Comparison of ENCODE assay signal across 17 cellular contexts in the genomic region with DNA sequence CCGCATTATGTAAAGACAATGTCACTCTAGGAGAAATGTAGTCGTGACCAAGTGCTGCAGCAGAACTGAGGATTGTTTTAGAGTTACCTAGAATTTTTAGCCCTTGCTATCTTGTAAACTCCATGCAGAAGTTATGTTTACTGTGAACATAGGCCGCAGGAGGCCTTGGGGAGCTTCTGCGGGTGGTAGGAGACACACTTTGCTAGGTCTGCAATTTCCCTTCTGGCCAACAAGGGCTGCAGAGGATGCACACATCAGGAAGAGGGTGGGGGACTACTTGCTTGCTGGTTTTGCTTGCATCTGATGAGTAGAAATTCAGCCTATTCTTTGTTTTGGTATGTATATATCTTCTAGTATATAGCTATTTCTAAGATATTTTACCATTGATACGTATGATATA. TPM values are rescaled to one million over a fixed set of nuclear protein-coding genes. Genes with fewer than 3 reads are reported as not detected.
DNase-seq lines count a peak whose midpoint lies in the region; ATAC-seq, FAIRE-seq and TF ChIP-seq lines count a peak whose summit lies in the region.
"Had no signal": no experiment of that assay in that cellular context is flagged by ENCODE, and none has a peak within 500 bp of the region (broad histone marks: within the 10 kb centered on the region; RNA-seq: fewer than 3 reads in every experiment).

No MANE protein-coding gene starts in this region.

- in situ Hi-C loops in GM12878 (cut with MboI): no loop called here

- H3K79me2 ChIP-seq in GM12878 (ENCODE audit: control insufficient read depth, insufficient read depth, low read length): no peaks in the 10 kb centered on the region

- BruUV-seq in GM12878 (replicated peaks; lab: Mats Ljungman, UMichigan): no TSS peak

- SMC1A ChIA-PET in GM12878 (lab: Charles Lee; ENCODE audit: uncharacterized antibody, unreplicated experiment): interaction anchor here (0.5 to 1.6 kb wide), 2 partner anchors 38 to 229 kb away, joined by 3 read pairs; no protein-coding TSS in a partner anchor

- intact Hi-C loops in GM12878 (cut with micrococcal nuclease; ENCODE audit: unreplicated experiment) (no loop called here), CD14-positive monocyte (cut with micrococcal nuclease) (no loop called here)

- no peak for TF ChIP-seq RAD21 in GM12878 (IDR thresholded peaks at IDR 0.05; ENCODE audit: insufficient read depth, low read depth, low read length)

- CTCF ChIA-PET in GM12878 (lab: Yijun Ruan, JAX): interaction anchor here (1.3 kb wide), 1 partner anchor 10 kb away, joined by 3 read pairs; no protein-coding TSS in a partner anchor

- peak; percentile 60 for ATAC-seq in GM21367 (IDR thresholded peaks at IDR 0.05; ENCODE audit: unreplicated experiment)
- ATAC-seq in HG03108 (IDR thresholded peaks at IDR 0.05; ENCODE audit: unreplicated experiment): peak; percentile 88
- ATAC-seq in GM12878: no peak
- ATAC-seq: activated CD8-positive, alpha-beta memory T cell treated with anti-CD3 and anti-CD28 coated beads, Interleukin-2, amount 10 ng/mL, durations not matched to agents 7 days and 5 days; gastrocnemius medialis; natural killer cell; Panc1; upper lobe of right lung had no signal

- TF ChIP-seq EP300 in GM12878 (IDR thresholded peaks at IDR 0.05; ENCODE audit: borderline replicate concordance in 1 of 2, control insufficient read depth in 1 of 2, low read depth in 2 of 2, low read length in 2 of 2): no peak

- no peaks in the 10 kb centered on the region for H3K36me3 Mint-ChIP-seq in CD14-positive monocyte
- H3K36me3 Mint-ChIP-seq: activated CD8-positive, alpha-beta memory T cell treated with anti-CD3 and anti-CD28 coated beads, Interleukin-2, amount 10 ng/mL, durations not matched to agents 7 days and 5 days; natural killer cell had no signal

- no peaks in the 10 kb centered on the region for H3K36me3 ChIP-seq in GM12878 (ENCODE audit: control insufficient read depth in 2 of 2, insufficient read depth in 2 of 2, low read length in 1 of 2)
- H3K36me3 ChIP-seq: gastrocnemius medialis, upper lobe of right lung had no signal

- DNase-seq in GM12878 (ENCODE audit: low read depth, low spot score) (no peak), HuH-7.5 (ENCODE audit: low spot score) (no peak), A172 (ENCODE audit: low spot score) (no peak), CD14-positive monocyte (ENCODE audit: low spot score) (no peak), NCI-H1694 (lab: John Stamatoyannopoulos, UW) (no peak)
- DNase-seq: activated CD8-positive, alpha-beta memory T cell treated with anti-CD3 and anti-CD28 coated beads, Interleukin-2, amount 10 ng/mL, durations not matched to agents 7 days and 5 days; DMS79 treated with DMSO at 0.1 percent for 48 hours; gastrocnemius medialis; Kasumi-1; natural killer cell; NCI-H2171; upper lobe of right lung had no signal

- no peak overlapping the region for H2AFZ ChIP-seq in GM12878 (ENCODE audit: control insufficient read depth, low read depth, low read length)

- FAIRE-seq in GM12878 (lab: Jason Lieb, UNC): peak; percentile 44

- RAD21 ChIA-PET in GM12878 (lab: Charles Lee; ENCODE audit: unreplicated experiment): no interaction called here

- H3K27me3 Mint-ChIP-seq in CD14-positive monocyte (ENCODE audit: low read depth in 3 of 3): peaks cover 0 to 2% (median 0%) of the 10 kb centered on the region in 3 donors
- H3K27me3 Mint-ChIP-seq: dendritic cell treated with granulocyte-macrophage colony-stimulating factor and Interleukin-4, amounts not matched to agents 40 ng/mL and 50 ng/mL, for 4 days had no signal

- no peak overlapping the region for H3K4me3 ChIP-seq in GM12875 (ENCODE audit: low read depth, low read length)
- H3K4me3 ChIP-seq in GM12878: no peak overlapping the region
- H3K4me3 ChIP-seq: gastrocnemius medialis, upper lobe of right lung had no signal

- no peak overlapping the region for H3K27ac Mint-ChIP-seq in CD14-positive monocyte
- H3K27ac Mint-ChIP-seq: activated CD8-positive, alpha-beta memory T cell treated with anti-CD3 and anti-CD28 coated beads, Interleukin-2, amount 10 ng/mL, durations not matched to agents 7 days and 5 days; dendritic cell treated with granulocyte-macrophage colony-stimulating factor and Interleukin-4, amounts not matched to agents 40 ng/mL and 50 ng/mL, for 4 days; natural killer cell had no signal

- H3K27me3 ChIP-seq in GM12878 (replicated peaks in 1 of 2; ENCODE audit: control insufficient read depth in 2 of 2, insufficient read depth in 2 of 2, low read length in 1 of 2): no peaks in the 10 kb centered on the region; a peak in 1 of 4 replicates
- H3K27me3 ChIP-seq: gastrocnemius medialis, upper lobe of right lung had no signal

- peak; percentile 11; the same call in 1 of the 2 replicates for TF ChIP-seq CTCF in GM12875 (IDR thresholded peaks at IDR 0.05; ENCODE audit: borderline replicate concordance, insufficient read depth, low read depth, low read length)
- no peak for TF ChIP-seq CTCF in GM12878 (IDR thresholded peaks at IDR 0.05 in 2 of 3, conservative IDR thresholded peaks at IDR 0.05 in 1 of 3; ENCODE audit: control insufficient read depth in 2 of 3, extremely low read depth in 1 of 3, insufficient read depth in 1 of 3, low read depth in 3 of 3, low read length in 3 of 3)
- no peak for TF ChIP-seq CTCF in CD14-positive monocyte (IDR thresholded peaks at IDR 0.05)

- H3K4me1 Mint-ChIP-seq in CD14-positive monocyte: peaks cover 3% of the 10 kb centered on the region
- H3K4me1 Mint-ChIP-seq: activated CD8-positive, alpha-beta memory T cell treated with anti-CD3 and anti-CD28 coated beads, Interleukin-2, amount 10 ng/mL, durations not matched to agents 7 days and 5 days; natural killer cell had no signal

- no peak overlapping the region for H3K4me3 Mint-ChIP-seq in CD14-positive monocyte
- H3K4me3 Mint-ChIP-seq: activated CD8-positive, alpha-beta memory T cell treated with anti-CD3 and anti-CD28 coated beads, Interleukin-2, amount 10 ng/mL, durations not matched to agents 7 days and 5 days; dendritic cell treated with granulocyte-macrophage colony-stimulating factor and Interleukin-4, amounts not matched to agents 40 ng/mL and 50 ng/mL, for 4 days; natural killer cell had no signal

- WGBS in GM12878 (ENCODE audit: insufficient coverage, insufficient replicate concordance, low lambda C conversion rate, missing lambda C conversion rate): 0% methylated on average over 5 of the region's 5 CpGs

- POLR2A ChIA-PET in GM12878 (lab: Charles Lee): no interaction called here

- H3K9me3 ChIP-seq in GM12878 (replicated peaks; ENCODE audit: control insufficient read depth, insufficient read depth, low read length): no peaks in the 10 kb centered on the region
- H3K9me3 ChIP-seq: gastrocnemius medialis, upper lobe of right lung had no signal

- no peak for TF ChIP-seq POLR2A in GM12878 (IDR thresholded peaks at IDR 0.05; ENCODE audit: low read depth, low read length)

- no peak overlapping the region for H3K27ac ChIP-seq in GM12878 (ENCODE audit: control insufficient read depth, insufficient read depth)
- H3K27ac ChIP-seq: gastrocnemius medialis, upper lobe of right lung had no signal

- no peaks in the 10 kb centered on the region for H3K4me1 ChIP-seq in GM12878 (ENCODE audit: control insufficient read depth, insufficient read depth, low read length)
- H3K4me1 ChIP-seq: gastrocnemius medialis, upper lobe of right lung had no signal

- H3K4me2 ChIP-seq in GM12878 (ENCODE audit: control insufficient read depth, insufficient read depth): no peak overlapping the region

- H3K9me3 Mint-ChIP-seq in CD14-positive monocyte: no peaks in the 10 kb centered on the region
- H3K9me3 Mint-ChIP-seq: dendritic cell treated with granulocyte-macrophage colony-stimulating factor and Interleukin-4, amounts not matched to agents 40 ng/mL and 50 ng/mL, for 4 days; natural killer cell had no signal

- H3K9ac ChIP-seq in GM12878 (ENCODE audit: control insufficient read depth, insufficient read depth, low read length): no peak overlapping the region

- H4K20me1 ChIP-seq in GM12878 (ENCODE audit: control insufficient read depth, insufficient read depth): no peaks in the 10 kb centered on the region

TF ChIP-seq in GM12878, 131 proteins besides CTCF, POLR2A, EP300 and RAD21 (continues in another document):
- TF ChIP-seq FOS (IDR thresholded peaks at IDR 0.05; ENCODE audit: borderline replicate concordance, extremely low read depth, insufficient read length) (no peak), NBN (IDR thresholded peaks at IDR 0.05) (no peak), PAX8 (IDR thresholded peaks at IDR 0.05) (no peak), PML (IDR thresholded peaks at IDR 0.05; ENCODE audit: low read length) (no peak)

RNA-seq across cellular contexts. Expression of a gene that starts 23.1 kb away (rescaled TPM):
- 1.9 and 2.2 TPM in 2 replicates for total RNA-seq in GM12878 (2013; cell fraction: nucleolus; rRNA removed)
- total RNA-seq in GM12878 (2014; rRNA removed): 0.17 and 0.44 TPM in 2 replicates
- total RNA-seq in GM12878 (2014; rRNA removed; fragmentation: Illumina TruSeq; extraction: Trizol): 0.32 and 0.40 TPM in 2 replicates
- total RNA-seq in GM12878 (2021): 0.37 and 0.44 TPM in 2 replicates
- polyA plus RNA-seq in GM12878 (2011; ENCODE audit: low read depth): 0.42 TPM
- polyA plus RNA-seq in GM12878 (2011; rRNA removed): 2.1 and 2.5 TPM in 2 replicates
- 0.58 and 1.4 TPM in 2 replicates for polyA plus RNA-seq in GM12878 (2011; cell fraction: cytosol; rRNA removed)
- polyA plus RNA-seq in GM12878 (2011; cell fraction: nucleus; rRNA removed): 2.2 and 3.1 TPM in 2 replicates
- polyA plus RNA-seq in GM12878 (2012): 0.67 and 0.80 TPM in 2 replicates
- 0.44 and 0.78 TPM in 2 replicates for polyA plus RNA-seq in GM12878 (2014; fragmentation: Illumina TruSeq; extraction: Trizol)
- under 1 TPM; 0.22 to 0.35 TPM for polyA plus RNA-seq in GM12878 (2014; fragmentation: Nextera tagmentation; extraction: Ambion mirVana)
- 0.13 and 0.44 TPM in 2 replicates for polyA plus RNA-seq in GM12878 (2014; rRNA removed)
- polyA plus RNA-seq in GM12878 (2016; fragmentation: Nextera tagmentation; extraction: Ambion mirVana): under 1 TPM; 0.50 to 0.84 TPM
- 0.21 and 1.2 TPM in 2 replicates for polyA minus RNA-seq in GM12878 (2011; rRNA and poly(A)+ RNA removed)
- 1.2 TPM in 1 of 2 replicates, not detected in the other for polyA minus RNA-seq in GM12878 (2011; cell fraction: cytosol; rRNA and poly(A)+ RNA removed)
- 1.3 and 3.0 TPM in 2 replicates for polyA minus RNA-seq in GM12878 (2011; cell fraction: nucleus; rRNA and poly(A)+ RNA removed)
- total RNA-seq in A172 (2014; rRNA removed; shearing (Covaris generic)): 0.10 and 0.24 TPM in 2 replicates
- polyA plus RNA-seq in CD14-positive monocyte: 1 to 10 TPM; 2.6 to 5.2 TPM
